ENCODE assay signal across 13 cellular contexts in the genomic region with DNA sequence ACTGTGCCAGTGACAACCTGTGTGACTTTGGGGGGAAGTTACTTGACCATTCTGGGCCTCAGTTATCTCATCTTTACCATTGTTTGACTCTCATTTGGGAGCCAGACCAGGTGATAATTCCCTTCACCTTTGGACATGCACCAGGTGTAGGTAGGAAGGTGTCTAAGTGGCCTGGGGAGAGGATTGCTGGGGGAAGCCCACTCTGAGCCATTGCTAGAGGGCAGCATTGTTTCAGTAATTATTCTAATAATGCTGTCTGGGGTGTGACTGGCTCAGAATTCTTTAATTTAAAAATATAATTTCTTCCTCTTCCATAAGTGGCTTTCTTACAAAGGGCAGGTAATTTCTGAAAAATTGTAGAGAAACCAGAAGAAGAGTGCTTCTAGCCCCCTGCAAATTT.
DNase-seq lines count a peak whose midpoint lies in the region; ATAC-seq, FAIRE-seq and TF ChIP-seq lines count a peak whose summit lies in the region.
"Had no signal": no experiment of that assay in that cellular context is flagged by ENCODE, and none has a peak within 500 bp of the region (broad histone marks: within the 10 kb centered on the region; RNA-seq: fewer than 3 reads in every experiment).

No MANE protein-coding gene starts in this region.

- no peak for ATAC-seq in SK-N-SH treated with all-trans-retinoic acid at 6 μM for 48 hours
- ATAC-seq in GM21825 (IDR thresholded peaks at IDR 0.05; ENCODE audit: unreplicated experiment) = no peak
- ATAC-seq: stimulated activated memory B cell treated with anti-CD40 and anti-IgM and Interleukin-4, amounts not matched to agents 10 μg/mL and 1 μg/mL and 100 μg/mL, for 72 hours had no signal

- H4K5ac ChIP-seq in H1 (ENCODE audit: insufficient read length, low read depth, low read length) = no peak overlapping the region

- H2BK5ac ChIP-seq in H1 (ENCODE audit: low read depth, low read length) = no peak overlapping the region

- no peak overlapping the region for H3K18ac ChIP-seq in H1 (ENCODE audit: extremely low read depth, low read length)

- no peaks in the 10 kb centered on the region for H3K9me2 ChIP-seq in SK-N-SH

- H3K23me2 ChIP-seq in H1 (ENCODE audit: low read depth, low read length) = no peaks in the 10 kb centered on the region

- H2AFZ ChIP-seq in SK-N-SH (ENCODE audit: low read depth) (no peak overlapping the region), H1 (ENCODE audit: low read length) (no peak overlapping the region)

- no peaks in the 10 kb centered on the region for H3K79me2 ChIP-seq in SK-N-SH (ENCODE audit: insufficient read depth)
- no peaks in the 10 kb centered on the region for H3K79me2 ChIP-seq in H1 (ENCODE audit: control insufficient read depth in 1 of 2, insufficient read depth in 2 of 2, low read length in 2 of 2)

- no peak overlapping the region for H2AK5ac ChIP-seq in H1 (ENCODE audit: low read depth, low read length)

- no peak overlapping the region for H3K23ac ChIP-seq in H1 (ENCODE audit: insufficient read length)

- no peak overlapping the region for H2BK120ac ChIP-seq in H1 (replicated peaks; ENCODE audit: low read depth, low read length)

- no peak for DNase-seq in SK-N-SH
- DNase-seq in NCI-H526 treated with DMSO at 0.1 percent for 48 hours (lab: John Stamatoyannopoulos, UW) = peak; percentile 36
- no peak for DNase-seq in H1 (ENCODE audit: low read depth in 1 of 2, low spot score in 2 of 2)
- DNase-seq in EL = no peak
- no peak for DNase-seq in T1000 (lab: John Stamatoyannopoulos, UW)
- DNase-seq in AG08396 (ENCODE audit: low spot score) = no peak
- DNase-seq: activated naive CD4-positive, alpha-beta T cell; caudate nucleus; stimulated activated CD4-positive, alpha-beta T cell treated with anti-CD3 and anti-CD28 coated beads, Interleukin-2, amount 100 ng/mL, for 48 hours had no signal

- CTCF ChIA-PET in SK-N-SH (lab: Yijun Ruan, JAX) = no interaction called here
- CTCF ChIA-PET in H1 (lab: Charles Lee; ENCODE audit: partially characterized antibody) = interaction anchor here (3.0 kb wide), 1 partner anchor 384 kb away, joined by 13 read pairs; no protein-coding TSS in a partner anchor

- H4K91ac ChIP-seq in H1 (replicated peaks; ENCODE audit: insufficient read length, low read length) = no peak overlapping the region

- H2BK20ac ChIP-seq in H1 (ENCODE audit: low read length) = no peak overlapping the region

- TF ChIP-seq RAD21 in SK-N-SH (IDR thresholded peaks at IDR 0.05; ENCODE audit: low read length) = peak; percentile 26; the same call in 1 of the 2 replicates
- TF ChIP-seq RAD21 in H1 (IDR thresholded peaks at IDR 0.05 in 1 of 2, conservative IDR thresholded peaks at IDR 0.05 in 1 of 2; ENCODE audit: low read depth in 2 of 2, low read length in 2 of 2) = peak; percentile 58 to 69

- POLR2A ChIA-PET in SK-N-SH (lab: Yijun Ruan, JAX) (no interaction called here), H1 (lab: Charles Lee; ENCODE audit: partially characterized antibody) (no interaction called here)

- H3K9me3 ChIP-seq in SK-N-SH (no peaks in the 10 kb centered on the region), H1 (ENCODE audit: insufficient read depth in 2 of 2, low read depth in 1 of 2, low read length in 1 of 2) (no peaks in the 10 kb centered on the region)
- H3K9me3 ChIP-seq: BLaER1 treated with 17β-estradiol and CSF1 and Interleukin-3, amounts not matched to agents 10 nM and 100 nM had no signal

- H4K20me1 ChIP-seq in SK-N-SH (ENCODE audit: insufficient read depth) (no peaks in the 10 kb centered on the region), H1 (replicated peaks in 1 of 2; ENCODE audit: control insufficient read depth in 1 of 2, insufficient read depth in 2 of 2, low read length in 2 of 2) (no peaks in the 10 kb centered on the region)

- H3K4me2 ChIP-seq in SK-N-SH (no peak overlapping the region), H1 (ENCODE audit: insufficient read depth in 1 of 2, low read depth in 2 of 2, low read length in 2 of 2) (no peak overlapping the region)
- H3K4me2 ChIP-seq: BLaER1 treated with 17β-estradiol and CSF1 and Interleukin-3, amounts not matched to agents 10 nM and 100 nM had no signal

- H3F3A ChIP-seq in SK-N-SH (replicated peaks; ENCODE audit: insufficient read depth) = no peaks in the 10 kb centered on the region

- H3K36me3 ChIP-seq in SK-N-SH (replicated peaks in 1 of 2; ENCODE audit: control insufficient read depth in 1 of 2, insufficient read depth in 2 of 2, low read length in 1 of 2) (no peaks in the 10 kb centered on the region), H1 (ENCODE audit: control insufficient read depth in 2 of 4, insufficient read depth in 4 of 4, low read length in 3 of 4) (no peaks in the 10 kb centered on the region)
- H3K36me3 ChIP-seq: BLaER1 treated with 17β-estradiol and CSF1 and Interleukin-3, amounts not matched to agents 10 nM and 100 nM had no signal

- no peak overlapping the region for H2BK12ac ChIP-seq in H1 (ENCODE audit: low read depth, low read length)

- H3K4me3 ChIP-seq in SK-N-SH (ENCODE audit: low read depth in 2 of 2, low read length in 1 of 2) (no peak overlapping the region), H1 (ENCODE audit: extremely low read depth in 1 of 4, insufficient read depth in 2 of 4, low read depth in 3 of 4, low read length in 4 of 4) (no peak overlapping the region)
- H3K4me3 ChIP-seq: BLaER1 treated with 17β-estradiol and CSF1 and Interleukin-3, amounts not matched to agents 10 nM and 100 nM had no signal

- TF ChIP-seq POLR2A in H1 (IDR thresholded peaks at IDR 0.05; ENCODE audit: control extremely low read depth in 1 of 2, low read depth in 2 of 2, low read length in 2 of 2) = no peak

- H3K27ac ChIP-seq in SK-N-SH (ENCODE audit: low read depth in 2 of 2, low read length in 1 of 2) (no peak overlapping the region), H1 (ENCODE audit: low read depth, low read length) (no peak overlapping the region)
- H3K27ac ChIP-seq: BLaER1 treated with 17β-estradiol and CSF1 and Interleukin-3, amounts not matched to agents 10 nM and 100 nM had no signal

- H3K9ac ChIP-seq in SK-N-SH (no peak overlapping the region), H1 (replicated peaks in 1 of 4; ENCODE audit: extremely low read depth in 1 of 4, low read depth in 3 of 4, low read length in 3 of 4) (no peak overlapping the region)
- H3K9ac ChIP-seq: BLaER1 treated with 17β-estradiol and CSF1 and Interleukin-3, amounts not matched to agents 10 nM and 100 nM had no signal

- H4K8ac ChIP-seq in H1 (ENCODE audit: extremely low read depth, insufficient read depth, low read length) = no peak overlapping the region

- H3K14ac ChIP-seq in H1 (ENCODE audit: insufficient read length) = no peak overlapping the region

- H3K4ac ChIP-seq in H1 (replicated peaks; ENCODE audit: insufficient read length, low read depth, low read length) = no peak overlapping the region

- no peaks in the 10 kb centered on the region for H3K4me1 ChIP-seq in SK-N-SH (ENCODE audit: control insufficient read depth in 1 of 2, insufficient read depth in 2 of 2, low read depth in 1 of 2, low read length in 1 of 2)
- H3K4me1 ChIP-seq in H1 (replicated peaks in 1 of 4; ENCODE audit: control insufficient read depth in 3 of 4, insufficient read depth in 4 of 4, low read length in 3 of 4) = no peaks in the 10 kb centered on the region
- H3K4me1 ChIP-seq: BLaER1 treated with 17β-estradiol and CSF1 and Interleukin-3, amounts not matched to agents 10 nM and 100 nM had no signal

- peak; percentile 74 for FAIRE-seq in H1 (lab: Jason Lieb, UNC)

- H3K27me3 ChIP-seq in SK-N-SH (ENCODE audit: insufficient read depth) = peaks cover 7% of the 10 kb centered on the region
- no peaks in the 10 kb centered on the region for H3K27me3 ChIP-seq in H1 (replicated peaks in 1 of 4; ENCODE audit: control insufficient read depth in 3 of 4, extremely low read depth in 1 of 4, insufficient read depth in 3 of 4, low read length in 3 of 4)

- TF ChIP-seq CTCF in SK-N-SH (IDR thresholded peaks at IDR 0.05) = peak; percentile 25
- TF ChIP-seq CTCF in H1 (IDR thresholded peaks at IDR 0.05; ENCODE audit: control extremely low read depth in 1 of 3, insufficient read depth in 1 of 3, low read depth in 1 of 3, low read length in 3 of 3) = peak; percentile 21 to 41 (median 33); a peak in 3 of 4 replicates

- no peaks in the 10 kb centered on the region for H3K79me1 ChIP-seq in H1 (ENCODE audit: low read depth, low read length)

- H3K56ac ChIP-seq in H1 (replicated peaks; ENCODE audit: insufficient read length, low read depth, low read length) = no peak overlapping the region

- no peak overlapping the region for H2BK15ac ChIP-seq in H1 (ENCODE audit: low read length)

- TF ChIP-seq EP300 in SK-N-SH (IDR thresholded peaks at IDR 0.05; ENCODE audit: borderline replicate concordance in 1 of 2, low read depth in 1 of 2, low read length in 1 of 2) = no peak
- no peak for TF ChIP-seq EP300 in H1 (IDR thresholded peaks at IDR 0.05; ENCODE audit: borderline replicate concordance in 1 of 2, low read depth in 2 of 2, low read length in 2 of 2)

TF ChIP-seq in SK-N-SH, 30 proteins besides CTCF, POLR2A, EP300 and RAD21 (continues in another document):
- TF ChIP-seq FOXJ3 (CRISPR knock-in tag; IDR thresholded peaks at IDR 0.05) (no peak), RCOR1 (IDR thresholded peaks at IDR 0.05; ENCODE audit: low read length) (no peak), RXRA (IDR thresholded peaks at IDR 0.05; ENCODE audit: borderline replicate concordance, low read depth) (no peak)
- TF ChIP-seq, protein P1, sequence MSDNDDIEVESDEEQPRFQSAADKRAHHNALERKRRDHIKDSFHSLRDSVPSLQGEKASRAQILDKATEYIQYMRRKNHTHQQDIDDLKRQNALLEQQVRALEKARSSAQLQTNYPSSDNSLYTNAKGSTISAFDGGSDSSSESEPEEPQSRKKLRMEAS (IDR thresholded peaks at IDR 0.05; ENCODE audit: low read depth) = no peak

TF ChIP-seq in SK-N-SH treated with all-trans-retinoic acid at 6 μM for 48 hours, 23 proteins besides CTCF, POLR2A, EP300 and RAD21 (continues in another document):
- no peak for TF ChIP-seq TOX (CRISPR knock-in tag; IDR thresholded peaks at IDR 0.05; ENCODE audit: borderline replicate concordance)

TF ChIP-seq in H1, 55 proteins besides CTCF, POLR2A, EP300 and RAD21 (continues in another document):
- TF ChIP-seq TEAD4 (IDR thresholded peaks at IDR 0.05; ENCODE audit: low read depth, low read length) = no peak
- no peak for TF ChIP-seq SRF (IDR thresholded peaks at IDR 0.05; ENCODE audit: low read depth, low read length)
- TF ChIP-seq, protein P2, sequence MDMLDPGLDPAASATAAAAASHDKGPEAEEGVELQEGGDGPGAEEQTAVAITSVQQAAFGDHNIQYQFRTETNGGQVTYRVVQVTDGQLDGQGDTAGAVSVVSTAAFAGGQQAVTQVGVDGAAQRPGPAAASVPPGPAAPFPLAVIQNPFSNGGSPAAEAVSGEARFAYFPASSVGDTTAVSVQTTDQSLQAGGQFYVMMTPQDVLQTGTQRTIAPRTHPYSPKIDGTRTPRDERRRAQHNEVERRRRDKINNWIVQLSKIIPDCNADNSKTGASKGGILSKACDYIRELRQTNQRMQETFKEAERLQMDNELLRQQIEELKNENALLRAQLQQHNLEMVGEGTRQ (IDR thresholded peaks at IDR 0.05; ENCODE audit: low read length) = no peak
- no peak for TF ChIP-seq EGR1 (IDR thresholded peaks at IDR 0.05; ENCODE audit: borderline replicate concordance, low read depth, low read length)
- no peak for TF ChIP-seq ZNF274 (IDR thresholded peaks at IDR 0.05; ENCODE audit: borderline replicate concordance, extremely low read depth, low read length)
